1 cellular context compared by ENCODE assay signal in genomic region chr11:46321757-46322156, GRCh38.
TF ChIP-seq lines count a peak whose summit lies in the region.

No MANE protein-coding gene starts in this region.

TF ChIP-seq in HepG2, 621 proteins besides CTCF, POLR2A, EP300 and RAD21:
- TF ChIP-seq XBP1 (CRISPR knock-in tag; IDR thresholded peaks at IDR 0.05) (no peak), CEBPB (IDR thresholded peaks at IDR 0.05; ENCODE audit: borderline replicate concordance, low read depth, low read length) (peak; percentile 88)
